Comparison of ENCODE assay signal across 10 cellular contexts in the genomic region with DNA sequence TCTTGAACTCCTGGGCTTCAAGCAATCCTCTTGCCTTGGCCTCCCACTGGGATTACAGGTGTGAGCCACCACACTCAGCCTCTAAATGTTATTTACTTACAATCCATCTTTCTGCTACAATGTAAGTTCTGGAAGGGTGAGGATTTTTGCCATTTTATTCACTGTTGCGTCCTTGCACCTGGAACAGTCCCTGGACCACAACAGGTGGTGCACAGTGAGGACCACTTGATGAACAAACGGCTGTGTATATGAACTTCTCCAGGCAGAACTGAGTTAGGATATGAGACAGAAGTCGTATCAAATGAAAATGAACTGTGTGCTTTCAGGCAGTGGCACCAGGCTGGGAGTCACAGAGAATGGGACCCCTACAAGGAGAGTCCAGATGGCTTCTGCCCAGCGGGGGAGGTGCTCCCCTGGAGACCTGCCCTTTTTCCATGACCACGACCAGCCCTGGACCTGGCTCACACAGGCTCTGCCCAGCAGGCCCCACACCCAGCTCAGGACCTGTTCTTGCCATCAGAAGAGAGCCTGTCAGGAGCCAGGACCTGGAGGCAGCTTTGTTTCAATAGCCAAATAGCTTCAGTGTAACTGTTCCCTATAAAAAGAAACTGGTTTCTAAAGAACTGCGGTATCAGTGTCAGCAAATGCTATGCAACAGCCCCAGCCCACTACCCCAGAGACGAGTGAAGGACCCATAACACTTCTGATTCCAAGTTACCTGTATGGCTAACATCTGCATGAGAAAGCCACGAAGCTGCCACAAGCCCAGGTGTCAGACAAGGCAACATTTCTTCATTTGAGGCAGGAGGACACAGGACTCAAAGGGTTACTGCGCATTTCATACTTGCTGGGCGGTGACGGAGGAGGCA.
A peak's percentile ranks its signal among the peaks of the same experiment; 100 is the strongest.
DNase-seq lines count a peak whose midpoint lies in the region; ATAC-seq and TF ChIP-seq lines count a peak whose summit lies in the region.
"Had no signal": no experiment of that assay in that cellular context is flagged by ENCODE, and none has a peak within 500 bp of the region (broad histone marks: within the 10 kb centered on the region; RNA-seq: fewer than 3 reads in every experiment).

No MANE protein-coding gene starts in this region.

- H3K4me1 ChIP-seq in HUES48 (ENCODE audit: control insufficient read depth, insufficient read depth, low read length) (peaks cover 42% of the 10 kb centered on the region), gastrocnemius medialis (peaks cover 77 to 81% of the 10 kb centered on the region in 2 donors)

- H3K9me3 ChIP-seq in HUES48 (ENCODE audit: control insufficient read depth, insufficient read depth, low read length), result no peaks in the 10 kb centered on the region
- no peaks in the 10 kb centered on the region for H3K9me3 ChIP-seq in gastrocnemius medialis

- H3K27ac ChIP-seq in HUES48 (ENCODE audit: low read depth, low read length) (peak overlapping the region; percentile 58), gastrocnemius medialis (peak overlapping the region; percentile 45 to 73 (median 68))

- intact Hi-C loops in activated B cell treated with CpG ODN at 0.5 μM for 24 hours (cut with micrococcal nuclease), result loop anchor here (1.0 to 2.0 kb wide), 2 partner anchors 105 to 157 kb away; a partner anchor contains a TSS
- intact Hi-C loops in left ventricle myocardium superior (cut with micrococcal nuclease), result no loop called here
- intact Hi-C loops in gastrocnemius medialis (cut with DNase I; ENCODE audit: low total_unique reads), result no loop called here
- intact Hi-C loops in posterior vena cava (cut with DNase I), result loop anchor here (10.0 kb wide), 2 partner anchors 75 to 85 kb away; no protein-coding TSS in a partner anchor

- H3K9ac ChIP-seq in HUES48 (ENCODE audit: low read depth, low read length), result no peak overlapping the region

- TF ChIP-seq CTCF in activated B cell treated with CpG ODN at 0.5 μM for 24 hours (IDR thresholded peaks at IDR 0.05) (no peak), gastrocnemius medialis (IDR thresholded peaks at IDR 0.05 in 4 of 5, conservative IDR thresholded peaks at IDR 0.05 in 1 of 5) (no peak)

- H3K27me3 Mint-ChIP-seq in activated B cell treated with CpG ODN at 0.5 μM for 24 hours, result no peaks in the 10 kb centered on the region
- H3K27me3 Mint-ChIP-seq: CD4-positive, alpha-beta memory T cell had no signal

- no peaks in the 10 kb centered on the region for H3K36me3 Mint-ChIP-seq in activated B cell treated with CpG ODN at 0.5 μM for 24 hours (ENCODE audit: low read depth)
- H3K36me3 Mint-ChIP-seq: CD4-positive, alpha-beta memory T cell had no signal

- no peak overlapping the region for H3K4me3 Mint-ChIP-seq in activated B cell treated with CpG ODN at 0.5 μM for 24 hours
- H3K4me3 Mint-ChIP-seq: activated T-cell treated with anti-CD3 and anti-CD28 coated beads, Interleukin-2, amount 50 U/mL, for 4 hours had no signal

- ATAC-seq in activated B cell treated with CpG ODN at 0.5 μM for 24 hours (ENCODE audit: low read depth) (no peak), left ventricle myocardium superior (peak; percentile 72), gastrocnemius medialis (no peak), HG03469 (IDR thresholded peaks at IDR 0.05; ENCODE audit: unreplicated experiment) (no peak)
- ATAC-seq: activated T-cell treated with anti-CD3 and anti-CD28 coated beads, Interleukin-2, amount 50 U/mL, for 4 hours had no signal

- H3K27me3 ChIP-seq in HUES48 (ENCODE audit: control insufficient read depth, insufficient read depth, low read length) (no peaks in the 10 kb centered on the region), gastrocnemius medialis (no peaks in the 10 kb centered on the region)

- TF ChIP-seq POLR2A in gastrocnemius medialis (IDR thresholded peaks at IDR 0.05), result no peak

- H3K36me3 ChIP-seq in HUES48 (ENCODE audit: control insufficient read depth, insufficient read depth, low read length) (no peaks in the 10 kb centered on the region), gastrocnemius medialis (no peaks in the 10 kb centered on the region)

- in situ Hi-C loops in gastrocnemius medialis (cut with MboI; ENCODE audit: low sequenced_read_pairs in 4 of 4), result loop anchor here in 1 of 4 donors (25.0 kb wide), 1 partner anchor 143 kb away; no protein-coding TSS in a partner anchor

- POLR2A ChIA-PET in activated B cell treated with CpG ODN at 0.5 μM for 24 hours (lab: Charles Lee), result interaction anchor here (0.6 to 1.7 kb wide), 4 partner anchors 78 to 758 kb away, joined by 4 to 6 read pairs (median 4); no protein-coding TSS in a partner anchor

- CTCF ChIA-PET in activated B cell treated with CpG ODN at 0.5 μM for 24 hours (lab: Charles Lee), result interaction anchor here (1.0 to 2.2 kb wide), 3 partner anchors 89 to 157 kb away, joined by 3 to 7 read pairs (median 5); a partner anchor contains a TSS

- DNase-seq in activated B cell treated with CpG ODN at 0.5 μM for 24 hours (no peak), left ventricle myocardium superior (peak; percentile 74), gastrocnemius medialis (no peak), GF-D8 (lab: John Stamatoyannopoulos, UW) (no peak), RPMI8226 (no peak), posterior vena cava (ENCODE audit: low spot score) (no peak)
- DNase-seq: activated T-cell treated with anti-CD3 and anti-CD28 coated beads, Interleukin-2, amount 50 U/mL, for 4 hours; CD4-positive, alpha-beta memory T cell had no signal

- H3K4me3 ChIP-seq in HUES48 (ENCODE audit: low read depth, low read length) (no peak overlapping the region), gastrocnemius medialis (no peak overlapping the region)

- H3K4me1 Mint-ChIP-seq in activated B cell treated with CpG ODN at 0.5 μM for 24 hours, result no peaks in the 10 kb centered on the region

- no peaks in the 10 kb centered on the region for H3K9me3 Mint-ChIP-seq in activated B cell treated with CpG ODN at 0.5 μM for 24 hours
- H3K9me3 Mint-ChIP-seq: activated T-cell treated with anti-CD3 and anti-CD28 coated beads, Interleukin-2, amount 50 U/mL, for 4 hours had no signal

- H3K27ac Mint-ChIP-seq in activated B cell treated with CpG ODN at 0.5 μM for 24 hours, result peak overlapping the region; percentile 51

Comparison
In these comparisons a context has a peak if more than half of its experiments do, and no peak if none do; other contexts are left out.
1. intact Hi-C loops: an anchor here in activated B cell treated with CpG ODN at 0.5 μM for 24 hours (1.0 to 2.0 kb wide) and posterior vena cava (10.0 kb wide); none called in left ventricle myocardium superior and gastrocnemius medialis.